ENCODE assay signal across 8 cellular contexts in genomic region chr4:25030283-25031076, GRCh38. TPM values are rescaled to one million over a fixed set of nuclear protein-coding genes. Genes with fewer than 3 reads are reported as not detected.
A peak's percentile ranks its signal among the peaks of the same experiment; 100 is the strongest.
DNase-seq lines count a peak whose midpoint lies in the region; ATAC-seq and TF ChIP-seq lines count a peak whose summit lies in the region.

LGI2 (minus strand) TSS chr4:25030946; CDS start chr4:25030693, 253 bp downstream.

- H3K79me2 ChIP-seq in KMS-11 (ENCODE audit: insufficient read depth, low read depth) = no peaks in the 10 kb centered on the region

- no peak within 1 kb of the TSS for H3K27ac ChIP-seq in CD4-positive, alpha-beta memory T cell (ENCODE audit: low read depth, low read length)
- H3K27ac ChIP-seq in KMS-11 = no peak within 1 kb of the TSS
- peak within 1 kb of the TSS; percentile 63 to 74 for H3K27ac ChIP-seq in tibial artery

- peak within 1 kb of the TSS; percentile 76 for H2AFZ ChIP-seq in KMS-11 (ENCODE audit: low read depth)

- H3K4me3 Mint-ChIP-seq in CD4-positive, alpha-beta memory T cell = peak within 1 kb of the TSS in 7 of 8 donors; percentile 8 to 53 (median 40)

- H3K27me3 Mint-ChIP-seq in CD4-positive, alpha-beta memory T cell = peaks cover 55 to 56% of the 10 kb centered on the region in 2 donors

- no peak for DNase-seq in CD4-positive, alpha-beta memory T cell
- DNase-seq in dermis blood vessel endothelial cell = peak; percentile 11
- DNase-seq in medulla oblongata (ENCODE audit: extremely low spot score) = peak; percentile 40
- peak; percentile 51 to 80 for DNase-seq in tibial artery
- DNase-seq in NCI-H1436 treated with DMSO at 0.1 percent for 48 hours (lab: John Stamatoyannopoulos, UW) = no peak

- H3K4me1 ChIP-seq in CD4-positive, alpha-beta memory T cell (ENCODE audit: insufficient read depth, low read length) = no peaks in the 10 kb centered on the region
- H3K4me1 ChIP-seq in KMS-11 (ENCODE audit: low read depth, poor library complexity, severe bottlenecking) = no peaks in the 10 kb centered on the region
- peaks cover 0 to 25% (median 14%) of the 10 kb centered on the region in 4 donors for H3K4me1 ChIP-seq in tibial artery

- TF ChIP-seq CTCF in KMS-11 (conservative IDR thresholded peaks at IDR 0.05; ENCODE audit: low read depth, low read length) (no peak), tibial artery (IDR thresholded peaks at IDR 0.05) (no peak)

- peak within 1 kb of the TSS; percentile 30; the same call in 1 of the 2 replicates for H3K9ac ChIP-seq in KMS-11

- peaks cover 25% of the 10 kb centered on the region for H3K27me3 ChIP-seq in CD4-positive, alpha-beta memory T cell (ENCODE audit: insufficient read depth, low read length)
- H3K27me3 ChIP-seq in KMS-11 (ENCODE audit: insufficient read depth, low read depth) (no peaks in the 10 kb centered on the region), tibial artery (no peaks in the 10 kb centered on the region)

- CTCF ChIA-PET in CD4-positive, alpha-beta memory T cell (lab: Charles Lee; ENCODE audit: partially characterized antibody) = no interaction called here

- ATAC-seq in HG03442 (IDR thresholded peaks at IDR 0.05; ENCODE audit: unreplicated experiment) (no peak), GM19328 (IDR thresholded peaks at IDR 0.05; ENCODE audit: unreplicated experiment) (no peak)

- peaks cover 2 to 6% (median 5%) of the 10 kb centered on the region in 4 donors for H3K4me1 Mint-ChIP-seq in CD4-positive, alpha-beta memory T cell

- intact Hi-C loops in CD4-positive, alpha-beta memory T cell (cut with micrococcal nuclease) = no loop called here
- intact Hi-C loops in tibial artery (cut with DNase I; ENCODE audit: low total_unique reads) = loop anchor here (5.0 to 10.0 kb wide), 2 partner anchors 46 to 238 kb away; no protein-coding TSS in a partner anchor

- H3K9me3 Mint-ChIP-seq in CD4-positive, alpha-beta memory T cell = peaks cover 0 to 14% (median 4%) of the 10 kb centered on the region in 8 donors

- no peaks in the 10 kb centered on the region for H3K9me3 ChIP-seq in CD4-positive, alpha-beta memory T cell (ENCODE audit: control insufficient read depth in 1 of 2, low read length in 2 of 2)
- no peaks in the 10 kb centered on the region for H3K9me3 ChIP-seq in tibial artery

- H3K4me2 ChIP-seq in KMS-11 = peak within 1 kb of the TSS; percentile 57

- no peaks in the 10 kb centered on the region for H3K36me3 Mint-ChIP-seq in CD4-positive, alpha-beta memory T cell

- no peaks in the 10 kb centered on the region for H4K20me1 ChIP-seq in KMS-11 (ENCODE audit: insufficient read depth)

- POLR2A ChIA-PET in CD4-positive, alpha-beta memory T cell (lab: Charles Lee; ENCODE audit: partially characterized antibody) = no interaction called here

- no peaks in the 10 kb centered on the region for H3K36me3 ChIP-seq in CD4-positive, alpha-beta memory T cell (ENCODE audit: insufficient read depth, low read length)
- H3K36me3 ChIP-seq in KMS-11 (ENCODE audit: insufficient read depth) = no peaks in the 10 kb centered on the region
- H3K36me3 ChIP-seq in tibial artery = no peaks in the 10 kb centered on the region

- no peak within 1 kb of the TSS for H3K4me3 ChIP-seq in CD4-positive, alpha-beta memory T cell (ENCODE audit: low read length in 2 of 2)
- H3K4me3 ChIP-seq in KMS-11 (IDR thresholded peaks at IDR 0.05; ENCODE audit: insufficient read depth, low read depth, low read length) (no peak within 1 kb of the TSS), tibial artery (peak within 1 kb of the TSS; percentile 61 to 64)

- H3K27ac Mint-ChIP-seq in CD4-positive, alpha-beta memory T cell = no peak within 1 kb of the TSS

RNA-seq across cellular contexts. Expression of gene LGI2, which starts in this region (rescaled TPM):
- total RNA-seq in CD4-positive, alpha-beta memory T cell = not detected
- polyA plus RNA-seq in CD4-positive, alpha-beta memory T cell = not detected
- 0.05 TPM in 1 of 2 replicates, not detected in the other for total RNA-seq in dermis blood vessel endothelial cell

Comparison
In these comparisons a context has a peak if more than half of its experiments do, and no peak if none do; other contexts are left out.
1. Peak in DNase-seq in dermis blood vessel endothelial cell; RNA of the gene not detected or under 1 TPM.
2. DNase-seq: peak in medulla oblongata (single experiment) and tibial artery (2 of 2); none in CD4-positive, alpha-beta memory T cell (0 of 5) and NCI-H1436 treated with DMSO at 0.1 percent for 48 hours (single experiment).
3. H3K27ac ChIP-seq: peak in tibial artery (2 of 2); none in CD4-positive, alpha-beta memory T cell (single experiment) and KMS-11 (single experiment).
4. H3K4me3 ChIP-seq: peak in tibial artery (2 of 2); none in CD4-positive, alpha-beta memory T cell (0 of 2) and KMS-11 (single experiment).